In genomic region chr14:71931492-71932228, GRCh38 we compare ENCODE assay signal across 8 cellular contexts. TPM values are rescaled to one million over a fixed set of nuclear protein-coding genes. Genes with fewer than 3 reads are reported as not detected.
DNase-seq lines count a peak whose midpoint lies in the region; ATAC-seq, FAIRE-seq and TF ChIP-seq lines count a peak whose summit lies in the region.

No MANE protein-coding gene starts in this region.

- H3K9me3 ChIP-seq in adipocyte (ENCODE audit: control insufficient read depth, low read length) (peaks cover 3% of the 10 kb centered on the region), gastrocnemius medialis (no peaks in the 10 kb centered on the region)

- H3K4me3 Mint-ChIP-seq in activated naive CD4-positive, alpha-beta T cell treated with anti-CD3 and anti-CD28 coated beads, Interleukin-2, amount 10 ng/mL, durations not matched to agents 7 days and 5 days: no peak overlapping the region

- H3K27ac ChIP-seq in gastrocnemius medialis: no peak overlapping the region

- FAIRE-seq in urothelium cell line (lab: Jason Lieb, UNC): peak; percentile 86

- ATAC-seq in gastrocnemius medialis (no peak), HG02852 (IDR thresholded peaks at IDR 0.05; ENCODE audit: unreplicated experiment) (no peak)

- H3K4me1 ChIP-seq in adipocyte (ENCODE audit: control insufficient read depth, insufficient read depth, low read length) (no peaks in the 10 kb centered on the region), gastrocnemius medialis (no peaks in the 10 kb centered on the region)

- no peak overlapping the region for H3K9ac ChIP-seq in adipocyte (ENCODE audit: low read length)

- H3K36me3 ChIP-seq in adipocyte (ENCODE audit: control insufficient read depth, insufficient read depth, low read length, severe bottlenecking) (no peaks in the 10 kb centered on the region), gastrocnemius medialis (no peaks in the 10 kb centered on the region)

- H3K4me1 Mint-ChIP-seq in activated naive CD4-positive, alpha-beta T cell treated with anti-CD3 and anti-CD28 coated beads, Interleukin-2, amount 10 ng/mL, durations not matched to agents 7 days and 5 days: peaks cover 15% of the 10 kb centered on the region

- no peak for TF ChIP-seq CTCF in gastrocnemius medialis (IDR thresholded peaks at IDR 0.05 in 4 of 5, conservative IDR thresholded peaks at IDR 0.05 in 1 of 5)

- H3K4me3 ChIP-seq in adipocyte (ENCODE audit: low read length): no peak overlapping the region
- H3K4me3 ChIP-seq in gastrocnemius medialis: peak overlapping the region in 2 of 4 donors; percentile 25 to 46

- no peak for TF ChIP-seq POLR2A in gastrocnemius medialis (IDR thresholded peaks at IDR 0.05)

- H3K9me3 Mint-ChIP-seq in activated naive CD4-positive, alpha-beta T cell treated with anti-CD3 and anti-CD28 coated beads, Interleukin-2, amount 10 ng/mL, durations not matched to agents 7 days and 5 days: no peaks in the 10 kb centered on the region

- H3K27me3 ChIP-seq in adipocyte (replicated peaks; ENCODE audit: control insufficient read depth, insufficient read depth, low read length): peaks cover 34% of the 10 kb centered on the region
- H3K27me3 ChIP-seq in gastrocnemius medialis: peaks cover 18 to 23% (median 20%) of the 10 kb centered on the region in 3 donors

- CTCF ChIA-PET in activated naive CD4-positive, alpha-beta T cell treated with anti-CD3 and anti-CD28 coated beads, Interleukin-2, amount 10 ng/mL, durations not matched to agents 7 days and 5 days (lab: Charles Lee): interaction anchor here (0.9 to 2.0 kb wide), 5 partner anchors 12 to 515 kb away, joined by 3 to 5 read pairs (median 4); no protein-coding TSS in a partner anchor

- H3K27ac Mint-ChIP-seq in activated naive CD4-positive, alpha-beta T cell treated with anti-CD3 and anti-CD28 coated beads, Interleukin-2, amount 10 ng/mL, durations not matched to agents 7 days and 5 days: no peak overlapping the region

- H3K27me3 Mint-ChIP-seq in activated naive CD4-positive, alpha-beta T cell treated with anti-CD3 and anti-CD28 coated beads, Interleukin-2, amount 10 ng/mL, durations not matched to agents 7 days and 5 days: peaks cover 49% of the 10 kb centered on the region

- in situ Hi-C loops in gastrocnemius medialis (cut with MboI; ENCODE audit: low sequenced_read_pairs in 4 of 4): no loop called here

- DNase-seq in activated naive CD4-positive, alpha-beta T cell treated with anti-CD3 and anti-CD28 coated beads, Interleukin-2, amount 10 ng/mL, durations not matched to agents 7 days and 5 days: peak; percentile 27
- DNase-seq in activated naive CD4-positive, alpha-beta T cell treated with Interleukin-2 at 50 U/mL for 16 hours: no peak
- DNase-seq in adipocyte (ENCODE audit: low read depth) (peak; percentile 1), medulla oblongata (ENCODE audit: extremely low spot score) (peak; percentile 36), urothelium cell line (ENCODE audit: low spot score) (peak; percentile 62), gastrocnemius medialis (no peak), superior temporal gyrus (ENCODE audit: extremely low spot score) (no peak)

- intact Hi-C loops in gastrocnemius medialis (cut with DNase I; ENCODE audit: low total_unique reads): no loop called here

- peaks cover 3% of the 10 kb centered on the region for H3K36me3 Mint-ChIP-seq in activated naive CD4-positive, alpha-beta T cell treated with anti-CD3 and anti-CD28 coated beads, Interleukin-2, amount 10 ng/mL, durations not matched to agents 7 days and 5 days

RNA-seq across cellular contexts. Expression of gene RGS6, which starts 0.6 kb away (rescaled TPM):
- total RNA-seq in gastrocnemius medialis: 1 to 10 TPM in 2 of 4 donors, under 1 TPM in 2; 0.46 to 3.7 (median 1.6) TPM

Comparison
In these comparisons a context has a peak if more than half of its experiments do, and no peak if none do; other contexts are left out.
1. DNase-seq: peak in activated naive CD4-positive, alpha-beta T cell treated with anti-CD3 and anti-CD28 coated beads, Interleukin-2, amount 10 ng/mL, durations not matched to agents 7 days and 5 days (single experiment), adipocyte (single experiment), medulla oblongata (single experiment) and urothelium cell line (single experiment); none in activated naive CD4-positive, alpha-beta T cell treated with Interleukin-2 at 50 U/mL for 16 hours (single experiment), gastrocnemius medialis (0 of 2) and superior temporal gyrus (single experiment).